In genomic region chr3:122875547-122876127, GRCh38 we compare ENCODE assay signal across 37 cellular contexts.
"Had no signal": no experiment of that assay in that cellular context is flagged by ENCODE, and none has a peak within 500 bp of the region (broad histone marks: within the 10 kb centered on the region; RNA-seq: fewer than 3 reads in every experiment).

No MANE protein-coding gene starts in this region.

- H3K27me3 ChIP-seq: brain microvascular endothelial cell had no signal

- FAIRE-seq: RCC 7860 had no signal

- H3K4me3 ChIP-seq: PC-9 had no signal

- H2AFZ ChIP-seq: PC-9 had no signal

- H3K27ac ChIP-seq: brain microvascular endothelial cell, PC-9, RWPE1, WERI-Rb-1 had no signal

- H3K27ac Mint-ChIP-seq: activated CD4-positive, alpha-beta T cell treated with anti-CD3 and anti-CD28 coated beads, Interleukin-2, amount 10 ng/mL, durations not matched to agents 24 days and 14 days; activated CD8-positive, alpha-beta T cell treated with anti-CD3 and anti-CD28 coated beads for 36 hours; activated naive CD8-positive, alpha-beta T cell treated with anti-CD3 and anti-CD28 coated beads for 36 hours; activated T-helper 1 cell treated with anti-CD3 and anti-CD28 coated beads, Interleukin-12 subunit alpha, Interleukin-12 subunit beta, Interleukin-2, Interleukin-4 antibody, amounts not matched to agents 30 ng/mL and 10 ng/mL and 1 ng/mL, durations not matched to agents 14 hours and 24 hours and 36 hours; T-cell had no signal

- H3K36me3 ChIP-seq: brain microvascular endothelial cell, WERI-Rb-1 had no signal

- H3K9me3 Mint-ChIP-seq: activated naive CD8-positive, alpha-beta T cell treated with anti-CD3 and anti-CD28 coated beads for 36 hours; activated T-cell treated with anti-CD3 and anti-CD28 coated beads, Interleukin-2, amount 50 U/mL, for 4 hours; T-cell had no signal

- ATAC-seq: activated CD8-positive, alpha-beta T cell treated with anti-CD3 and anti-CD28 coated beads for 36 hours; activated T-cell treated with anti-CD3 and anti-CD28 coated beads, Interleukin-2, amount 50 U/mL, for 4 hours; Right ventricle myocardium inferior; SK-N-SH treated with all-trans-retinoic acid at 6 μM for 48 hours; T-cell had no signal

- H3K4me2 ChIP-seq: PC-9 had no signal

- H3K27me3 Mint-ChIP-seq: activated CD4-positive, alpha-beta T cell treated with anti-CD3 and anti-CD28 coated beads, Interleukin-2, amount 10 ng/mL, durations not matched to agents 24 days and 14 days; activated CD8-positive, alpha-beta T cell treated with anti-CD3 and anti-CD28 coated beads for 36 hours; activated naive CD4-positive, alpha-beta T cell treated with anti-CD3 and anti-CD28 coated beads, Interleukin-2, amount 10 ng/mL, durations not matched to agents 7 days and 5 days; activated naive CD8-positive, alpha-beta T cell treated with anti-CD3 and anti-CD28 coated beads for 36 hours; T-cell had no signal

- DNase-seq: activated CD4-positive, alpha-beta T cell treated with anti-CD3 and anti-CD28 coated beads, Interleukin-2, amount 50 U/mL, for 4 hours; activated CD4-positive, CD25-positive, alpha-beta regulatory T cell; activated CD8-positive, alpha-beta T cell treated with anti-CD3 and anti-CD28 coated beads for 36 hours; activated effector memory CD4-positive, alpha-beta T cell treated with Interleukin-2 at 50 U/mL for 16 hours; activated naive CD4-positive, alpha-beta T cell treated with anti-CD3 and anti-CD28 coated beads, Interleukin-2, amount 10 ng/mL, durations not matched to agents 7 days and 5 days; activated naive CD8-positive, alpha-beta T cell treated with anti-CD3 and anti-CD28 coated beads for 36 hours; activated T-cell treated with anti-CD3 and anti-CD28 coated beads for 4 hours; activated T-cell treated with anti-CD3 and anti-CD28 coated beads, Interleukin-2, amount 50 U/mL, for 4 hours; amniotic stem cell; aorta; brain microvascular endothelial cell; central memory CD4-positive, alpha-beta T cell; KG1; MM.1S; MV-4-11; NCI-H1092 treated with DMSO at 0.1 percent for 48 hours; NCI-H1417; NCI-H146; NCI-H187; NCI-H2029 treated with DMSO at 0.1 percent for 48 hours; NCI-H2107; NCI-H2171; NCI-H510A; NCI-H526; NCI-H748 treated with DMSO at 0.1 percent for 48 hours; NK-92 treated with Interleukin-12 subunit alpha and Interleukin-12 subunit beta, amount 100 ng/mL, for 24 hours; PC-9; SIG-M5; T-cell; T-helper 9 cell; WERI-Rb-1 had no signal

- H3K4me3 Mint-ChIP-seq: activated CD4-positive, alpha-beta T cell treated with anti-CD3 and anti-CD28 coated beads, Interleukin-2, amount 10 ng/mL, durations not matched to agents 24 days and 14 days; activated CD8-positive, alpha-beta T cell treated with anti-CD3 and anti-CD28 coated beads for 36 hours; activated naive CD4-positive, alpha-beta T cell treated with anti-CD3 and anti-CD28 coated beads, Interleukin-2, amount 10 ng/mL, durations not matched to agents 7 days and 5 days; activated naive CD8-positive, alpha-beta T cell treated with anti-CD3 and anti-CD28 coated beads for 36 hours; activated T-cell treated with anti-CD3 and anti-CD28 coated beads, Interleukin-2, amount 50 U/mL, for 4 hours; activated T-helper 1 cell treated with anti-CD3 and anti-CD28 coated beads, Interleukin-12 subunit alpha, Interleukin-12 subunit beta, Interleukin-2, Interleukin-4 antibody, amounts not matched to agents 30 ng/mL and 10 ng/mL and 1 ng/mL, durations not matched to agents 14 hours and 24 hours and 36 hours; T-cell had no signal
